ENCODE assay signal across 1 cellular context in the genomic region with DNA sequence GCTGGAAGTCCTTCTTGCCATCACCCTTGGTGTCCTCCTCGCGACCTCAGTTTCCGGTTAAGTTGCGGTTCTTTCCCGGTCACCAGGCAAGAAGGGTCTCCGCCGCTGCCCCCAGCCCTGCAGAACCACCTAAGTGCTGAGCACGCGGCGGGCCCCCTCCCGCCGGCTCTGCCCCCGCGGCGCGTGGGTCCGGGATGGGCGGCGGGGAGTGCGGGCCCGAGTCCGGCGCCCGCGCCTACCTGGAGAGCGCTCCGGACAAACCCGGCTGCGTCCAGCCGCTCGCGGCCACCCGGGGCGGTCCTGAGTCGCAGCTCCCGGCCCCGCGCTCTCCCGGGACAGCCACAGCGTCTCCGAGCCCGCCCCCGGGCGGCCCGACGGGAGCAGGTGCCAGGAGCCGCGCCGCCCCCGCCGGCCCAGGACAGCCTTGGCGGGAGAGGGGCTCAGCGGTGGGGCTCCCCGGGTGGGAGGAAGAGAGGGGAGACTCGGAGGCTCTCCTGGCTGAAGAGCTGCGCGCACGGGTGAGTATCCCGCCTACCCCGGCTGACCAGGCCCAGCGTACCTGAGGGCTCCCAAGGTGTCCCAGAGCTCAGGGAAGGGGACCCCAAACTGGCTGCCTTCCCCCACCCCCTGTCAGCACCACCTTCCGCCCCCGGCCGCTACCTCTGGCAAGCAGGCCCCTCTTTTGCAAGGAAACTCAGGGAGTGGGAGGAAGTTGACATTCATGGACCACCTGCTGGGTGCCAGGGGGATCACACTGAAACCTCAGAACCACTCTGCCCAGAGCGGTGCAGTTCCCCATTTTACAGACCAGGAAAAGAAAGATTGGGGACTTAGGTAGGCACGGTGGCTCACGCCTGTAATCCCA.
TF ChIP-seq lines count a peak whose summit lies in the region.

No MANE protein-coding gene starts in this region.

TF ChIP-seq in K562, 482 proteins besides CTCF, POLR2A, EP300 and RAD21:
- TF ChIP-seq, protein P1, sequence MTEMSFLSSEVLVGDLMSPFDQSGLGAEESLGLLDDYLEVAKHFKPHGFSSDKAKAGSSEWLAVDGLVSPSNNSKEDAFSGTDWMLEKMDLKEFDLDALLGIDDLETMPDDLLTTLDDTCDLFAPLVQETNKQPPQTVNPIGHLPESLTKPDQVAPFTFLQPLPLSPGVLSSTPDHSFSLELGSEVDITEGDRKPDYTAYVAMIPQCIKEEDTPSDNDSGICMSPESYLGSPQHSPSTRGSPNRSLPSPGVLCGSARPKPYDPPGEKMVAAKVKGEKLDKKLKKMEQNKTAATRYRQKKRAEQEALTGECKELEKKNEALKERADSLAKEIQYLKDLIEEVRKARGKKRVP (CRISPR knock-in tag; IDR thresholded peaks at IDR 0.05): no peak
- TF ChIP-seq CXXC5 (CRISPR knock-in tag; IDR thresholded peaks at IDR 0.05): peak; percentile 22; the same call in 1 of the 2 replicates
- TF ChIP-seq, protein P2, sequence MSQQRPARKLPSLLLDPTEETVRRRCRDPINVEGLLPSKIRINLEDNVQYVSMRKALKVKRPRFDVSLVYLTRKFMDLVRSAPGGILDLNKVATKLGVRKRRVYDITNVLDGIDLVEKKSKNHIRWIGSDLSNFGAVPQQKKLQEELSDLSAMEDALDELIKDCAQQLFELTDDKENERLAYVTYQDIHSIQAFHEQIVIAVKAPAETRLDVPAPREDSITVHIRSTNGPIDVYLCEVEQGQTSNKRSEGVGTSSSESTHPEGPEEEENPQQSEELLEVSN (IDR thresholded peaks at IDR 0.05; ENCODE audit: borderline replicate concordance in 1 of 2, extremely low read depth in 1 of 2, insufficient read depth in 1 of 2, insufficient read length in 1 of 2, low read depth in 1 of 2, low read length in 1 of 2, poor library complexity in 1 of 2, severe bottlenecking in 1 of 2): peak in 1 of 2 experiments; percentile 24
- peak; percentile 49; the same call in 1 of the 2 replicates for TF ChIP-seq SPI1 (IDR thresholded peaks at IDR 0.05; ENCODE audit: borderline replicate concordance, low read depth, low read length)
- TF ChIP-seq ZBTB7A (IDR thresholded peaks at IDR 0.05; ENCODE audit: borderline replicate concordance, control insufficient read depth, low read depth, low read length): peak; percentile 42; the same call in 1 of the 2 replicates
- TF ChIP-seq, protein P3, sequence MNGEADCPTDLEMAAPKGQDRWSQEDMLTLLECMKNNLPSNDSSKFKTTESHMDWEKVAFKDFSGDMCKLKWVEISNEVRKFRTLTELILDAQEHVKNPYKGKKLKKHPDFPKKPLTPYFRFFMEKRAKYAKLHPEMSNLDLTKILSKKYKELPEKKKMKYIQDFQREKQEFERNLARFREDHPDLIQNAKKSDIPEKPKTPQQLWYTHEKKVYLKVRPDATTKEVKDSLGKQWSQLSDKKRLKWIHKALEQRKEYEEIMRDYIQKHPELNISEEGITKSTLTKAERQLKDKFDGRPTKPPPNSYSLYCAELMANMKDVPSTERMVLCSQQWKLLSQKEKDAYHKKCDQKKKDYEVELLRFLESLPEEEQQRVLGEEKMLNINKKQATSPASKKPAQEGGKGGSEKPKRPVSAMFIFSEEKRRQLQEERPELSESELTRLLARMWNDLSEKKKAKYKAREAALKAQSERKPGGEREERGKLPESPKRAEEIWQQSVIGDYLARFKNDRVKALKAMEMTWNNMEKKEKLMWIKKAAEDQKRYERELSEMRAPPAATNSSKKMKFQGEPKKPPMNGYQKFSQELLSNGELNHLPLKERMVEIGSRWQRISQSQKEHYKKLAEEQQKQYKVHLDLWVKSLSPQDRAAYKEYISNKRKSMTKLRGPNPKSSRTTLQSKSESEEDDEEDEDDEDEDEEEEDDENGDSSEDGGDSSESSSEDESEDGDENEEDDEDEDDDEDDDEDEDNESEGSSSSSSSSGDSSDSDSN (IDR thresholded peaks at IDR 0.05; ENCODE audit: borderline replicate concordance in 1 of 2, low read depth in 2 of 2, low read length in 2 of 2): peak in 1 of 2 experiments; percentile 74; a peak in 1 of 4 replicates
- TF ChIP-seq KDM5B (IDR thresholded peaks at IDR 0.05; ENCODE audit: insufficient replicate concordance, low read depth, low read length): no peak
- 0 out of 2 replicates have a peak, but pooled peaks have one; percentile 22 for TF ChIP-seq EGR1 (conservative IDR thresholded peaks at IDR 0.05)
